In genomic region chr17:34797724-34798123, GRCh38 we compare ENCODE assay signal across 1 cellular context.
A peak's percentile ranks its signal among the peaks of the same experiment; 100 is the strongest.
TF ChIP-seq lines count a peak whose summit lies in the region.

No MANE protein-coding gene starts in this region.

TF ChIP-seq in H1, 55 proteins besides CTCF, POLR2A, EP300 and RAD21 (continued from another document):
- TF ChIP-seq CHD7 (IDR thresholded peaks at IDR 0.05; ENCODE audit: insufficient replicate concordance, low read length): no peak
- TF ChIP-seq SIN3A (conservative IDR thresholded peaks at IDR 0.05 in 1 of 2, IDR thresholded peaks at IDR 0.05 in 1 of 2; ENCODE audit: low read depth in 1 of 2, low read length in 2 of 2): peak; percentile 77 to 88; a peak in 3 of 4 replicates
- TF ChIP-seq POLR2AphosphoS5 (IDR thresholded peaks at IDR 0.05; ENCODE audit: low read depth, low read length): no peak
- peak in 1 of 2 experiments; percentile 31; a peak in 1 of 4 replicates for TF ChIP-seq HDAC2 (IDR thresholded peaks at IDR 0.05; ENCODE audit: borderline replicate concordance in 1 of 2, low read depth in 2 of 2, low read length in 2 of 2)
- TF ChIP-seq CTBP2 (IDR thresholded peaks at IDR 0.05; ENCODE audit: borderline replicate concordance, insufficient read depth, insufficient read length, low read length): no peak
- TF ChIP-seq SP2 (IDR thresholded peaks at IDR 0.05; ENCODE audit: low read length): no peak
- peak; percentile 62 for TF ChIP-seq E2F6 (IDR thresholded peaks at IDR 0.05)
- TF ChIP-seq YY1 (IDR thresholded peaks at IDR 0.05; ENCODE audit: low read depth, low read length): no peak
- TF ChIP-seq CREB1 (IDR thresholded peaks at IDR 0.05): no peak
- no peak for TF ChIP-seq TCF12 (IDR thresholded peaks at IDR 0.05; ENCODE audit: low read depth, low read length)
- TF ChIP-seq NRF1 (IDR thresholded peaks at IDR 0.05; ENCODE audit: low read depth, low read length): no peak
- TF ChIP-seq SRF (IDR thresholded peaks at IDR 0.05; ENCODE audit: low read depth, low read length): no peak
- TF ChIP-seq CBX5 (IDR thresholded peaks at IDR 0.05; ENCODE audit: low read depth, low read length): no peak
- TF ChIP-seq RNF2 (IDR thresholded peaks at IDR 0.05; ENCODE audit: borderline replicate concordance, low read depth, low read length, missing control alignments, poor library complexity, severe bottlenecking): no peak
- TF ChIP-seq USF2 (IDR thresholded peaks at IDR 0.05; ENCODE audit: low read length): peak; percentile 74
- no peak for TF ChIP-seq CHD1 (IDR thresholded peaks at IDR 0.05; ENCODE audit: low read depth, low read length)
- no peak for TF ChIP-seq TEAD4 (IDR thresholded peaks at IDR 0.05; ENCODE audit: low read depth, low read length)
- no peak for TF ChIP-seq ATF2 (IDR thresholded peaks at IDR 0.05; ENCODE audit: low read length)
- no peak for TF ChIP-seq GTF2F1 (IDR thresholded peaks at IDR 0.05; ENCODE audit: borderline replicate concordance, low read depth, low read length)
- no peak for TF ChIP-seq ATF3 (IDR thresholded peaks at IDR 0.05; ENCODE audit: insufficient read depth, low read depth, low read length)
- no peak for TF ChIP-seq HDAC6 (IDR thresholded peaks at IDR 0.05; ENCODE audit: low read depth, low read length)
- no peak for TF ChIP-seq SUZ12 (IDR thresholded peaks at IDR 0.05; ENCODE audit: low read length)
- TF ChIP-seq SAP30 (IDR thresholded peaks at IDR 0.05; ENCODE audit: insufficient read depth, insufficient replicate concordance, low read length): peak; percentile 47
- no peak for TF ChIP-seq RXRA (IDR thresholded peaks at IDR 0.05; ENCODE audit: insufficient read depth, low read depth, low read length)
- TF ChIP-seq MAX (IDR thresholded peaks at IDR 0.05): peak; percentile 87
- no peak for TF ChIP-seq KDM4A (IDR thresholded peaks at IDR 0.05; ENCODE audit: low read depth, low read length, severe bottlenecking)
- TF ChIP-seq NANOG (IDR thresholded peaks at IDR 0.05; ENCODE audit: insufficient read depth, low read depth, low read length, poor library complexity, severe bottlenecking): no peak
- no peak for TF ChIP-seq CBX8 (IDR thresholded peaks at IDR 0.05; ENCODE audit: borderline replicate concordance, low read depth, low read length)
- no peak for TF ChIP-seq JUN (IDR thresholded peaks at IDR 0.05; ENCODE audit: low read depth, low read length)
- no peak for TF ChIP-seq CEBPB (IDR thresholded peaks at IDR 0.05; ENCODE audit: low read depth, low read length)
